ENCODE assay signal across 20 cellular contexts in the genomic region with DNA sequence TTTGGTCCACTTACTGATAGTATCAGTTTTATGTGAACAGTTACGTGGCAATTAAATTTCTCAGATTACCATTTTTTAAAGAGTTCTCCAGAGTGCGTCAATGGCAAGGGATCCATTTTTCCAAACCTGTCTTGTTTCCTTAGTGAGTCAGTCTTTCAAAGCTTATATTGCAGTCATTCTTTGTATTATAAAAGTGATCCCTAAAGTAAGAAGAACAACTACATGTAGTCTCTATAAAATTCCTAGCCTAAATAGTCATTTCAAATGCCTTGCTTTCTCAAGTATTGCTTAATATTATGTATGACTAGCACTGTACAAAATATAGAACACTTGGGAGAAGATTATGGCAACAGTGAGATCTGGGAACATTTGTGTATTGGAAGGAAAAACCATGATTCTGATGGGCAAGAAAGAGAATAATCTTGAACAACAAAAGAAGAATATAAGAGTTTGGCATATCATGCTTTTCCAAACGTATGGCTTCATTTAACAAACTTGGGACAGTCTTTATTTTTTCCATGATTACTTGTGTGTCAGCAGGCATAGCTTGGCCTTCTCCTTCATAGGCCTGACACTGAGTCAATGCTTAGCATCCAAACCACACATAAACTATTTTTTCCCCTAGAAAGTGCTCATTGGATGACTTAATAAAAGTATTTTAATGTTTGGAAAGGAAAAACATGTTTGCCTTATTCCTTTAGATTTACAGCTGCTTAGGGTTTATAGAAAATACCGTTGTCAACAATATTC.
DNase-seq lines count a peak whose midpoint lies in the region; ATAC-seq and TF ChIP-seq lines count a peak whose summit lies in the region.
"Had no signal": no experiment of that assay in that cellular context is flagged by ENCODE, and none has a peak within 500 bp of the region (broad histone marks: within the 10 kb centered on the region; RNA-seq: fewer than 3 reads in every experiment).

No MANE protein-coding gene starts in this region.

- no peaks in the 10 kb centered on the region for H3K9me3 ChIP-seq in osteoblast (ENCODE audit: low read depth, low read length)
- H3K9me3 ChIP-seq: Caco-2, tibial nerve had no signal

- H3K4me3 ChIP-seq in epithelial cell of esophagus (ENCODE audit: low read length) (no peak overlapping the region), osteoblast (ENCODE audit: insufficient read depth, low read length) (no peak overlapping the region)
- H3K4me3 ChIP-seq: tibial nerve had no signal

- no peaks in the 10 kb centered on the region for H3K36me3 Mint-ChIP-seq in activated T-helper 2 cell treated with anti-CD3 and anti-CD28 coated beads, Interferon-gamma antibody, Interleukin-2, Interleukin-4, amounts not matched to agents 10 μg/mL and 5 μg/mL and 100 μg/mL, durations not matched to agents 14 hours and 24 hours and 36 hours (ENCODE audit: low read depth)
- H3K36me3 Mint-ChIP-seq: stimulated activated naive B cell treated with anti-CD40 and anti-IgM and Interleukin-4, amounts not matched to agents 10 μg/mL and 1 μg/mL and 100 μg/mL, for 72 hours had no signal

- H3K36me3 ChIP-seq in osteoblast (ENCODE audit: insufficient read depth, low read length): no peaks in the 10 kb centered on the region
- H3K36me3 ChIP-seq: tibial nerve had no signal

- peak overlapping the region; percentile 97 for H3K27ac ChIP-seq in osteoblast (ENCODE audit: low read depth, low read length)
- H3K27ac ChIP-seq: tibial nerve had no signal

- no peaks in the 10 kb centered on the region for H3K9me3 Mint-ChIP-seq in activated T-helper 2 cell treated with anti-CD3 and anti-CD28 coated beads, Interferon-gamma antibody, Interleukin-2, Interleukin-4, amounts not matched to agents 10 μg/mL and 5 μg/mL and 100 μg/mL, durations not matched to agents 14 hours and 24 hours and 36 hours
- H3K9me3 Mint-ChIP-seq: activated T-helper 1 cell treated with anti-CD3 and anti-CD28 coated beads, Interleukin-12 subunit alpha, Interleukin-12 subunit beta, Interleukin-2, Interleukin-4 antibody, amounts not matched to agents 30 ng/mL and 10 ng/mL and 1 ng/mL, durations not matched to agents 14 hours and 24 hours and 36 hours had no signal

- no peak overlapping the region for H3K4me3 Mint-ChIP-seq in activated T-helper 2 cell treated with anti-CD3 and anti-CD28 coated beads, Interferon-gamma antibody, Interleukin-2, Interleukin-4, amounts not matched to agents 10 μg/mL and 5 μg/mL and 100 μg/mL, durations not matched to agents 14 hours and 24 hours and 36 hours (ENCODE audit: low read depth)
- H3K4me3 Mint-ChIP-seq: activated naive CD8-positive, alpha-beta T cell treated with anti-CD3 and anti-CD28 coated beads, Interleukin-2, amount 50 U/mL, for 24 hours; activated T-helper 1 cell treated with anti-CD3 and anti-CD28 coated beads, Interleukin-12 subunit alpha, Interleukin-12 subunit beta, Interleukin-2, Interleukin-4 antibody, amounts not matched to agents 30 ng/mL and 10 ng/mL and 1 ng/mL, durations not matched to agents 14 hours and 24 hours and 36 hours; effector memory CD8-positive, alpha-beta T cell; neural crest cell; stimulated activated naive B cell treated with anti-CD40 and anti-IgM and Interleukin-4, amounts not matched to agents 10 μg/mL and 1 μg/mL and 100 μg/mL, for 72 hours had no signal

- H4K20me1 ChIP-seq in osteoblast (ENCODE audit: insufficient read depth, low read length): no peaks in the 10 kb centered on the region

- DNase-seq in AG20443 (ENCODE audit: low spot score) (peak; percentile 19), NCI-H226 (peak; percentile 37), epithelial cell of esophagus (ENCODE audit: low read depth) (peak; percentile 58), osteoblast (ENCODE audit: insufficient read length, low spot score, missing footprints) (no peak), NCI-H2196 treated with DMSO at 0.1 percent for 48 hours (lab: John Stamatoyannopoulos, UW; ENCODE audit: unreplicated experiment) (no peak)
- no peak for DNase-seq in effector CD4-positive, alpha-beta T cell
- no peak for DNase-seq in activated T-helper 2 cell treated with anti-CD3 and anti-CD28 coated beads, Interferon-gamma antibody, Interleukin-2, Interleukin-4, amounts not matched to agents 10 μg/mL and 5 μg/mL and 100 μg/mL, durations not matched to agents 14 hours and 24 hours and 36 hours (ENCODE audit: low spot score)
- DNase-seq: activated naive CD8-positive, alpha-beta T cell treated with anti-CD3 and anti-CD28 coated beads, Interleukin-2, amount 50 U/mL, for 24 hours; Caco-2; effector memory CD8-positive, alpha-beta T cell; KBM-7; left cardiac atrium; midbrain; NCI-H1092 treated with DMSO at 0.1 percent for 48 hours; NCI-H526 treated with DMSO at 0.1 percent for 48 hours; stimulated activated naive B cell treated with anti-CD40 and anti-IgM and Interleukin-4, amounts not matched to agents 10 μg/mL and 1 μg/mL and 100 μg/mL, for 72 hours had no signal

- ATAC-seq in HG03097 (IDR thresholded peaks at IDR 0.05; ENCODE audit: low FRiP score, unreplicated experiment): no peak
- ATAC-seq: activated naive CD8-positive, alpha-beta T cell treated with anti-CD3 and anti-CD28 coated beads, Interleukin-2, amount 50 U/mL, for 24 hours; effector memory CD8-positive, alpha-beta T cell; left cardiac atrium; stimulated activated naive B cell treated with anti-CD40 and anti-IgM and Interleukin-4, amounts not matched to agents 10 μg/mL and 1 μg/mL and 100 μg/mL, for 72 hours had no signal

- intact Hi-C loops in activated T-helper 2 cell treated with anti-CD3 and anti-CD28 coated beads, Interferon-gamma antibody, Interleukin-2, Interleukin-4, amounts not matched to agents 10 μg/mL and 5 μg/mL and 100 μg/mL, durations not matched to agents 14 hours and 24 hours and 36 hours (cut with micrococcal nuclease): no loop called here

- no peak overlapping the region for H2AFZ ChIP-seq in osteoblast (ENCODE audit: low read length)

- peaks cover 61% of the 10 kb centered on the region for H3K4me1 ChIP-seq in osteoblast (ENCODE audit: insufficient read depth, low read length)
- H3K4me1 ChIP-seq: Caco-2, tibial nerve had no signal

- no peaks in the 10 kb centered on the region for H3K79me2 ChIP-seq in osteoblast (ENCODE audit: insufficient read depth, low read length)

- no peak overlapping the region for H3K27ac Mint-ChIP-seq in activated T-helper 2 cell treated with anti-CD3 and anti-CD28 coated beads, Interferon-gamma antibody, Interleukin-2, Interleukin-4, amounts not matched to agents 10 μg/mL and 5 μg/mL and 100 μg/mL, durations not matched to agents 14 hours and 24 hours and 36 hours
- H3K27ac Mint-ChIP-seq: activated naive CD8-positive, alpha-beta T cell treated with anti-CD3 and anti-CD28 coated beads, Interleukin-2, amount 50 U/mL, for 24 hours; activated T-helper 1 cell treated with anti-CD3 and anti-CD28 coated beads, Interleukin-12 subunit alpha, Interleukin-12 subunit beta, Interleukin-2, Interleukin-4 antibody, amounts not matched to agents 30 ng/mL and 10 ng/mL and 1 ng/mL, durations not matched to agents 14 hours and 24 hours and 36 hours; effector memory CD8-positive, alpha-beta T cell; stimulated activated naive B cell treated with anti-CD40 and anti-IgM and Interleukin-4, amounts not matched to agents 10 μg/mL and 1 μg/mL and 100 μg/mL, for 72 hours had no signal

- H3K27me3 ChIP-seq in osteoblast (ENCODE audit: insufficient read depth, low read length): no peaks in the 10 kb centered on the region
- H3K27me3 ChIP-seq: tibial nerve had no signal

- H3K4me2 ChIP-seq in osteoblast (ENCODE audit: insufficient read depth, low read length): peak overlapping the region; percentile 44

- peaks cover 2% of the 10 kb centered on the region for H3K4me1 Mint-ChIP-seq in activated T-helper 2 cell treated with anti-CD3 and anti-CD28 coated beads, Interferon-gamma antibody, Interleukin-2, Interleukin-4, amounts not matched to agents 10 μg/mL and 5 μg/mL and 100 μg/mL, durations not matched to agents 14 hours and 24 hours and 36 hours (ENCODE audit: low read depth)
- H3K4me1 Mint-ChIP-seq: activated naive CD8-positive, alpha-beta T cell treated with anti-CD3 and anti-CD28 coated beads, Interleukin-2, amount 50 U/mL, for 24 hours; neural crest cell; stimulated activated naive B cell treated with anti-CD40 and anti-IgM and Interleukin-4, amounts not matched to agents 10 μg/mL and 1 μg/mL and 100 μg/mL, for 72 hours had no signal

- H3K27me3 Mint-ChIP-seq in activated T-helper 2 cell treated with anti-CD3 and anti-CD28 coated beads, Interferon-gamma antibody, Interleukin-2, Interleukin-4, amounts not matched to agents 10 μg/mL and 5 μg/mL and 100 μg/mL, durations not matched to agents 14 hours and 24 hours and 36 hours (ENCODE audit: low read depth): no peaks in the 10 kb centered on the region
- H3K27me3 Mint-ChIP-seq: activated naive CD8-positive, alpha-beta T cell treated with anti-CD3 and anti-CD28 coated beads, Interleukin-2, amount 50 U/mL, for 24 hours; effector memory CD8-positive, alpha-beta T cell; stimulated activated naive B cell treated with anti-CD40 and anti-IgM and Interleukin-4, amounts not matched to agents 10 μg/mL and 1 μg/mL and 100 μg/mL, for 72 hours had no signal

- TF ChIP-seq CTCF in epithelial cell of esophagus (IDR thresholded peaks at IDR 0.05; ENCODE audit: insufficient read depth, low read depth, low read length, missing control alignments) (no peak), osteoblast (IDR thresholded peaks at IDR 0.05; ENCODE audit: extremely low read depth, low read depth, low read length) (no peak)

Comparison
In these comparisons a context has a peak if more than half of its experiments do, and no peak if none do; other contexts are left out.
1. DNase-seq: peak in AG20443 (single experiment), NCI-H226 (single experiment) and epithelial cell of esophagus (single experiment); none in osteoblast (single experiment), effector CD4-positive, alpha-beta T cell (single experiment), activated T-helper 2 cell treated with anti-CD3 and anti-CD28 coated beads, Interferon-gamma antibody, Interleukin-2, Interleukin-4, amounts not matched to agents 10 μg/mL and 5 μg/mL and 100 μg/mL, durations not matched to agents 14 hours and 24 hours and 36 hours (single experiment) and NCI-H2196 treated with DMSO at 0.1 percent for 48 hours (single experiment).